9 cellular contexts compared by ENCODE assay signal in the genomic region with DNA sequence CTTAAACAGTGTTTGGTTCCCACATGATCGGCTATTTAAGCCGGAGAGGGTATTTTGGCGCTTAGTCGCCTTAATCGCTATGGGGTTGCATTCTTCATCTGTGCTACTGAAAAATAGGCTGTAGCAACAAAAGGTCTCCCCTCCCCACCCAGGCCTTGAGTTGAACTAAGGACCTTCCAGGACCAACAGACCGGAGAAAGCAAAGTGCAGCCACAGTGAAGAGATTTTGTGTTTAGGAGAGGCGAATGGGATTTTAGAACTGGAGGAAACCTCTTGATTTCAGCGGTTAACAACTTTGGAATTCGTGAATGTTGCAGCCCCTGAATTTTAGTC. TPM values are rescaled to one million over a fixed set of nuclear protein-coding genes. Genes with fewer than 3 reads are reported as not detected.
A peak's percentile ranks its signal among the peaks of the same experiment; 100 is the strongest.
DNase-seq lines count a peak whose midpoint lies in the region; ATAC-seq and TF ChIP-seq lines count a peak whose summit lies in the region.
"Had no signal": no experiment of that assay in that cellular context is flagged by ENCODE, and none has a peak within 500 bp of the region (broad histone marks: within the 10 kb centered on the region; RNA-seq: fewer than 3 reads in every experiment).

No MANE protein-coding gene starts in this region.

- DNase-seq in CD8-positive, alpha-beta T cell: no peak
- DNase-seq in RWPE1 (ENCODE audit: low spot score) (no peak), esophagus squamous epithelium (lab: John Stamatoyannopoulos, UW) (no peak), NOMO-1 treated with dmso at 0.1 percent for 144 hours (lab: John Stamatoyannopoulos, UW; ENCODE audit: unreplicated experiment) (no peak), HK-2 (ENCODE audit: unreplicated experiment) (no peak), ACHN (no peak)
- DNase-seq: MV-4-11 had no signal

- H3K4me3 ChIP-seq in CD8-positive, alpha-beta T cell (ENCODE audit: low read depth, low read length): peak overlapping the region; percentile 71
- H3K4me3 ChIP-seq in esophagus squamous epithelium (peak overlapping the region; percentile 55 to 88 (median 68)), neutrophil (ENCODE audit: low read depth in 1 of 2, low read length in 1 of 2) (peak overlapping the region; percentile 76 to 77)

- POLR2A ChIA-PET in CD8-positive, alpha-beta T cell (lab: Charles Lee): interaction anchor here (0.7 to 6.4 kb wide), 5 partner anchors 12 to 140 kb away, joined by 3 to 150 read pairs (median 3); no protein-coding TSS in a partner anchor
- POLR2A ChIA-PET in RWPE1 (lab: Yijun Ruan, JAX; ENCODE audit: low non-redundant PET): interaction anchor here (0.7 to 1.4 kb wide), 5 partner anchors 24 to 146 kb away, joined by 3 to 12 read pairs (median 4); no protein-coding TSS in a partner anchor

- H3K4me1 ChIP-seq in CD8-positive, alpha-beta T cell (ENCODE audit: insufficient read depth, low read length): peaks cover 59% of the 10 kb centered on the region
- peaks cover 5 to 74% (median 21%) of the 10 kb centered on the region in 3 donors for H3K4me1 ChIP-seq in esophagus squamous epithelium
- H3K4me1 ChIP-seq in neutrophil (ENCODE audit: control insufficient read depth in 1 of 2, insufficient read depth in 1 of 2, low read depth in 1 of 2, low read length in 1 of 2): peaks cover 34 to 40% of the 10 kb centered on the region in 2 experiments

- H3K4me1 Mint-ChIP-seq in CD8-positive, alpha-beta T cell (ENCODE audit: low read depth): peaks cover 67% of the 10 kb centered on the region

- no peak for ATAC-seq in CD8-positive, alpha-beta T cell
- no peak for ATAC-seq in GM19467 (IDR thresholded peaks at IDR 0.05; ENCODE audit: unreplicated experiment)

- H3K27ac ChIP-seq in CD8-positive, alpha-beta T cell (ENCODE audit: low read depth, low read length): peak overlapping the region; percentile 73
- H3K27ac ChIP-seq in RWPE1 (peak overlapping the region; percentile 94), esophagus squamous epithelium (peak overlapping the region; percentile 83 to 96 (median 92)), neutrophil (no peak overlapping the region)

- no peak for TF ChIP-seq CTCF in CD8-positive, alpha-beta T cell (IDR thresholded peaks at IDR 0.05)
- no peak for TF ChIP-seq CTCF in RWPE1 (conservative IDR thresholded peaks at IDR 0.05; ENCODE audit: low read depth)
- no peak for TF ChIP-seq CTCF in esophagus squamous epithelium (IDR thresholded peaks at IDR 0.05)
- no peak for TF ChIP-seq CTCF in neutrophil (IDR thresholded peaks at IDR 0.05)

- H3K4me3 Mint-ChIP-seq in CD8-positive, alpha-beta T cell: peak overlapping the region; percentile 87

- H3K36me3 ChIP-seq in CD8-positive, alpha-beta T cell (ENCODE audit: insufficient read depth, low read length): no peaks in the 10 kb centered on the region
- H3K36me3 ChIP-seq in esophagus squamous epithelium: no peaks in the 10 kb centered on the region
- H3K36me3 ChIP-seq in neutrophil: no peaks in the 10 kb centered on the region

- CTCF ChIA-PET in CD8-positive, alpha-beta T cell (lab: Charles Lee): interaction anchor here (1.1 to 24.7 kb wide), 6 partner anchors 10 to 52 kb away, joined by 3 to 657 read pairs (median 10); no protein-coding TSS in a partner anchor
- CTCF ChIA-PET in RWPE1 (lab: Yijun Ruan, JAX): interaction anchor here (0.6 to 3.6 kb wide), 3 partner anchors 33 to 982 kb away, joined by 6 to 24 read pairs (median 7); no protein-coding TSS in a partner anchor

- H3K9me3 Mint-ChIP-seq in CD8-positive, alpha-beta T cell: no peaks in the 10 kb centered on the region

- H3K27me3 Mint-ChIP-seq in CD8-positive, alpha-beta T cell (ENCODE audit: low read depth): no peaks in the 10 kb centered on the region

- H3K9me3 ChIP-seq in CD8-positive, alpha-beta T cell (ENCODE audit: low read length): no peaks in the 10 kb centered on the region
- H3K9me3 ChIP-seq in esophagus squamous epithelium (no peaks in the 10 kb centered on the region), neutrophil (no peaks in the 10 kb centered on the region)

- in situ Hi-C loops in ACHN (cut with HindIII; ENCODE audit: low pct_ligation_motif_present, low pct_unique_long_range_greater_than_20kb, low sequenced_read_pairs): no loop called here

- no peak for TF ChIP-seq POLR2A in esophagus squamous epithelium (IDR thresholded peaks at IDR 0.05)

- peak overlapping the region; percentile 83 for H3K27ac Mint-ChIP-seq in CD8-positive, alpha-beta T cell

- intact Hi-C loops in CD8-positive, alpha-beta T cell (cut with DNase I, micrococcal nuclease): loop anchor here (1.0 to 10.0 kb wide), 7 partner anchors 8 to 507 kb away; a partner anchor contains a TSS
- intact Hi-C loops in esophagus squamous epithelium (cut with DNase I): no loop called here

- H3K36me3 Mint-ChIP-seq in CD8-positive, alpha-beta T cell: peaks cover 4% of the 10 kb centered on the region

- 14 to 15% methylated on average over 9 of the region's 9 CpGs for WGBS in esophagus squamous epithelium, 2 donors

- no peaks in the 10 kb centered on the region for H3K27me3 ChIP-seq in CD8-positive, alpha-beta T cell (ENCODE audit: insufficient read depth, low read length)
- H3K27me3 ChIP-seq in esophagus squamous epithelium (peaks cover 0 to 40% (median 0%) of the 10 kb centered on the region in 4 donors), neutrophil (peaks cover 70% of the 10 kb centered on the region)

RNA-seq across cellular contexts. Expression of a gene that starts 1.4 kb away (rescaled TPM):
- 10 to 100 TPM; 50.5 to 52.1 TPM for total RNA-seq in CD8-positive, alpha-beta T cell
- total RNA-seq in esophagus squamous epithelium: 100 to 1,000 TPM in 2 of 4 donors, 10 to 100 TPM in 2; 60.0 to 164 (median 105) TPM
